In the genomic region with DNA sequence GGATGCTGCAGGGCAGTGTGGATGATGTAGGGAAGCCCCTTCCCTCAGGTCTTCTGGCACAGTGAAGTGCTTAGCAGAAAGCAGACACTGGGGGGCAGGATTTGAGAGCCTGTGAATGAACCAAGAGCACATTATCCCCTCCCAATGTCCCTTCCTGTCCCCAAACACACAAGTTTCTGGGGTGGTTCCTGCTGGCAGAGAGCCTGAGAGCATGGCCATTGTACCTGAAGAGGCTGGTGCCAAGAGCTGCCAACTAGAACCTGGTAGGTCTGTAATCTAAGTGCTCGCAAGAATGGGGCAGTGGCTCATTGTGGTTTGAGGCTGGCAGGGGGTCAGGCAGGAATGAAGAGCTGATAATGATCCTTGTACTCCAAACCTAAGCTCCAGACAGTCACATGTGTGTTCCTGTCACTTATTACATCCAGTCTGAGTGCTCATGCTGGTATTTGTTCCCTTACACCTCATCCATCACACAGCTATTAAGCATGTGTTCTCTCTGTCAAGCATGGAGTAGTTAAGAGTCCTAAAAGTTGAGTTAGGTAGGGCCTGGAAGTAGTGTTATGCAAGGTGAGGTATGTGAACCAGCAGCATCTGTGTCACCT, we compare ENCODE assay signal across 10 cellular contexts. TPM values are rescaled to one million over a fixed set of nuclear protein-coding genes. Genes with fewer than 3 reads are reported as not detected.
DNase-seq lines count a peak whose midpoint lies in the region; TF ChIP-seq lines count a peak whose summit lies in the region.
"Had no signal": no experiment of that assay in that cellular context is flagged by ENCODE, and none has a peak within 500 bp of the region (broad histone marks: within the 10 kb centered on the region; RNA-seq: fewer than 3 reads in every experiment).

No MANE protein-coding gene starts in this region.

- no peak overlapping the region for H3K4me3 ChIP-seq in GM06990 (replicated peaks; ENCODE audit: low read depth, low read length)
- no peak overlapping the region for H3K4me3 ChIP-seq in SU-DHL-6 (ENCODE audit: insufficient read depth, low read length, poor library complexity, severe bottlenecking)

- H3K79me2 ChIP-seq in SU-DHL-6 (ENCODE audit: insufficient read depth, low read length) = no peaks in the 10 kb centered on the region

- TF ChIP-seq CTCF in GM06990 (IDR thresholded peaks at IDR 0.05; ENCODE audit: insufficient read depth, low read length, poor library complexity, severe bottlenecking) = peak; percentile 67
- TF ChIP-seq CTCF in SU-DHL-6 (IDR thresholded peaks at IDR 0.05; ENCODE audit: insufficient read depth, low read length, poor library complexity, severe bottlenecking) = peak; percentile 20

- no peak overlapping the region for H3K4me2 ChIP-seq in SU-DHL-6 (ENCODE audit: low read depth, low read length, poor library complexity, severe bottlenecking)

- TF ChIP-seq RAD21 in Ishikawa (IDR thresholded peaks at IDR 0.05; ENCODE audit: low read depth) = peak; percentile 58

- H3K36me3 ChIP-seq in GM06990 (ENCODE audit: control insufficient read depth, insufficient read depth, low read length) = no peaks in the 10 kb centered on the region
- no peaks in the 10 kb centered on the region for H3K36me3 ChIP-seq in SU-DHL-6 (ENCODE audit: low read length)

- no peaks in the 10 kb centered on the region for H3F3A ChIP-seq in SU-DHL-6 (ENCODE audit: insufficient read depth)

- no peaks in the 10 kb centered on the region for H3K9me3 ChIP-seq in SU-DHL-6 (ENCODE audit: insufficient read depth, low read length)

- H4K20me1 ChIP-seq in SU-DHL-6 (ENCODE audit: low read depth, low read length) = no peaks in the 10 kb centered on the region

- DNase-seq in GM06990 (ENCODE audit: extremely low read depth, insufficient read length) = no peak
- peak; percentile 10 to 11 for DNase-seq in lung microvascular endothelial cell (ENCODE audit: low read depth in 2 of 2)
- no peak for DNase-seq in activated CD4-positive, CD25-positive, alpha-beta regulatory T cell (lab: John Stamatoyannopoulos, UW)
- no peak for DNase-seq in T1000 (lab: John Stamatoyannopoulos, UW)
- no peak for DNase-seq in activated T-cell treated with anti-CD3 and anti-CD28 coated beads, Interleukin-2, amount 50 U/mL, for 48 hours
- no peak for DNase-seq in activated effector memory CD4-positive, alpha-beta T cell treated with Interleukin-2 at 50 U/mL for 16 hours
- DNase-seq: caudate nucleus had no signal

- no peak overlapping the region for H3K27ac ChIP-seq in SU-DHL-6 (ENCODE audit: low read depth, low read length)

- H3K27me3 ChIP-seq in GM06990 (replicated peaks; ENCODE audit: control insufficient read depth, insufficient read depth, low read length) (no peaks in the 10 kb centered on the region; the same call in 1 of the 2 replicates), SU-DHL-6 (ENCODE audit: low read length) (no peaks in the 10 kb centered on the region)

- peak; percentile 47; the same call in 1 of the 2 replicates for TF ChIP-seq EP300 in Ishikawa (IDR thresholded peaks at IDR 0.05; ENCODE audit: borderline replicate concordance)

- no peaks in the 10 kb centered on the region for H3K9me2 ChIP-seq in SU-DHL-6 (replicated peaks; ENCODE audit: insufficient read depth, low read length)

- H2AFZ ChIP-seq in SU-DHL-6 (ENCODE audit: low read depth, low read length, severe bottlenecking) = no peak overlapping the region

- no peak overlapping the region for H3K9ac ChIP-seq in SU-DHL-6 (ENCODE audit: low read length)

TF ChIP-seq in Ishikawa, 13 proteins besides CTCF, POLR2A, EP300 and RAD21:
- TF ChIP-seq, protein P1, sequence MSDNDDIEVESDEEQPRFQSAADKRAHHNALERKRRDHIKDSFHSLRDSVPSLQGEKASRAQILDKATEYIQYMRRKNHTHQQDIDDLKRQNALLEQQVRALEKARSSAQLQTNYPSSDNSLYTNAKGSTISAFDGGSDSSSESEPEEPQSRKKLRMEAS (IDR thresholded peaks at IDR 0.05) = peak; percentile 34; the same call in 1 of the 2 replicates
- TF ChIP-seq EGR1 (IDR thresholded peaks at IDR 0.05) (no peak), CEBPB (IDR thresholded peaks at IDR 0.05) (no peak), YY1 (IDR thresholded peaks at IDR 0.05; ENCODE audit: low read depth) (no peak), CREB1 (IDR thresholded peaks at IDR 0.05; ENCODE audit: low read depth) (no peak), NFIC (IDR thresholded peaks at IDR 0.05) (peak; percentile 88), TEAD4 (IDR thresholded peaks at IDR 0.05) (peak; percentile 71), TCF12 (IDR thresholded peaks at IDR 0.05; ENCODE audit: low read depth) (peak; percentile 46), ZBTB7A (IDR thresholded peaks at IDR 0.05; ENCODE audit: low read depth) (no peak), FOXM1 (IDR thresholded peaks at IDR 0.05; ENCODE audit: borderline replicate concordance, low read depth) (no peak), TAF1 (IDR thresholded peaks at IDR 0.05; ENCODE audit: low read depth) (no peak)
- TF ChIP-seq, protein P2, sequence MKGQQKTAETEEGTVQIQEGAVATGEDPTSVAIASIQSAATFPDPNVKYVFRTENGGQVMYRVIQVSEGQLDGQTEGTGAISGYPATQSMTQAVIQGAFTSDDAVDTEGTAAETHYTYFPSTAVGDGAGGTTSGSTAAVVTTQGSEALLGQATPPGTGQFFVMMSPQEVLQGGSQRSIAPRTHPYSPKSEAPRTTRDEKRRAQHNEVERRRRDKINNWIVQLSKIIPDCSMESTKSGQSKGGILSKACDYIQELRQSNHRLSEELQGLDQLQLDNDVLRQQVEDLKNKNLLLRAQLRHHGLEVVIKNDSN (IDR thresholded peaks at IDR 0.05) = 0 out of 2 replicates have a peak, but pooled peaks have one; percentile 11
- TF ChIP-seq, protein P3, sequence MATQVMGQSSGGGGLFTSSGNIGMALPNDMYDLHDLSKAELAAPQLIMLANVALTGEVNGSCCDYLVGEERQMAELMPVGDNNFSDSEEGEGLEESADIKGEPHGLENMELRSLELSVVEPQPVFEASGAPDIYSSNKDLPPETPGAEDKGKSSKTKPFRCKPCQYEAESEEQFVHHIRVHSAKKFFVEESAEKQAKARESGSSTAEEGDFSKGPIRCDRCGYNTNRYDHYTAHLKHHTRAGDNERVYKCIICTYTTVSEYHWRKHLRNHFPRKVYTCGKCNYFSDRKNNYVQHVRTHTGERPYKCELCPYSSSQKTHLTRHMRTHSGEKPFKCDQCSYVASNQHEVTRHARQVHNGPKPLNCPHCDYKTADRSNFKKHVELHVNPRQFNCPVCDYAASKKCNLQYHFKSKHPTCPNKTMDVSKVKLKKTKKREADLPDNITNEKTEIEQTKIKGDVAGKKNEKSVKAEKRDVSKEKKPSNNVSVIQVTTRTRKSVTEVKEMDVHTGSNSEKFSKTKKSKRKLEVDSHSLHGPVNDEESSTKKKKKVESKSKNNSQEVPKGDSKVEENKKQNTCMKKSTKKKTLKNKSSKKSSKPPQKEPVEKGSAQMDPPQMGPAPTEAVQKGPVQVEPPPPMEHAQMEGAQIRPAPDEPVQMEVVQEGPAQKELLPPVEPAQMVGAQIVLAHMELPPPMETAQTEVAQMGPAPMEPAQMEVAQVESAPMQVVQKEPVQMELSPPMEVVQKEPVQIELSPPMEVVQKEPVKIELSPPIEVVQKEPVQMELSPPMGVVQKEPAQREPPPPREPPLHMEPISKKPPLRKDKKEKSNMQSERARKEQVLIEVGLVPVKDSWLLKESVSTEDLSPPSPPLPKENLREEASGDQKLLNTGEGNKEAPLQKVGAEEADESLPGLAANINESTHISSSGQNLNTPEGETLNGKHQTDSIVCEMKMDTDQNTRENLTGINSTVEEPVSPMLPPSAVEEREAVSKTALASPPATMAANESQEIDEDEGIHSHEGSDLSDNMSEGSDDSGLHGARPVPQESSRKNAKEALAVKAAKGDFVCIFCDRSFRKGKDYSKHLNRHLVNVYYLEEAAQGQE (IDR thresholded peaks at IDR 0.05; ENCODE audit: low read depth) = no peak

RNA-seq across cellular contexts. Expression of a gene that starts 6.7 kb away (rescaled TPM):
- not detected in 2 replicates for total RNA-seq in lung microvascular endothelial cell

RNA-seq across cellular contexts. Expression of a gene that starts 27.4 kb away (rescaled TPM):
- not detected in 2 replicates for total RNA-seq in lung microvascular endothelial cell
- total RNA-seq: Right ventricle myocardium inferior had no signal

Comparison
In these comparisons a context has a peak if more than half of its experiments do, and no peak if none do; other contexts are left out.
1. DNase-seq: peak in lung microvascular endothelial cell (2 of 2); none in GM06990 (single experiment), activated CD4-positive, CD25-positive, alpha-beta regulatory T cell (0 of 4), T1000 (single experiment), activated T-cell treated with anti-CD3 and anti-CD28 coated beads, Interleukin-2, amount 50 U/mL, for 48 hours (0 of 2) and activated effector memory CD4-positive, alpha-beta T cell treated with Interleukin-2 at 50 U/mL for 16 hours (single experiment).